In the genomic region with DNA sequence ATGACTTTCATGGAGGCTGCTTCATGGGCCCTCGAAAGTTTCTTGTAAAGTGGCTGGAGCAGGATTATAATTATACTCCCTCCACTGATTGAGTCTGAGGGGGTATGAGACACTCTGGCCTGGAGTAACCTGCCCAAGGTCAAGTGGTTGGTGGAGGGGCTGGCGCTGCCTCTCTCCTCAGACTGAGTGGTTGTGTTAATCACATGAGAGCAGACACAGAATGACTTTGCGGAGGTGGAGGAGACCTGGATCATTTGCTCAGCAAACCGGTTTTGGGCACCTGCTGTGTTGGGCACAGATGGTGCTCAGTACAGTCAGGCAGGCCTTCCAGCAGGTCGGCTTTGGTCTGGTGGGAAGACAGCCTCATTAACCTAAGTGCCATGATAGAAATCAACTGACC, we compare ENCODE assay signal across 13 cellular contexts. TPM values are rescaled to one million over a fixed set of nuclear protein-coding genes. Genes with fewer than 3 reads are reported as not detected.
DNase-seq lines count a peak whose midpoint lies in the region; ATAC-seq and TF ChIP-seq lines count a peak whose summit lies in the region.
"Had no signal": no experiment of that assay in that cellular context is flagged by ENCODE, and none has a peak within 500 bp of the region (broad histone marks: within the 10 kb centered on the region; RNA-seq: fewer than 3 reads in every experiment).

No MANE protein-coding gene starts in this region.

- peak overlapping the region; percentile 41 for H3K27ac Mint-ChIP-seq in activated T-cell treated with anti-CD3 and anti-CD28 coated beads, Interleukin-2, amount 50 U/mL, for 24 hours
- H3K27ac Mint-ChIP-seq in activated naive CD8-positive, alpha-beta T cell treated with anti-CD3 and anti-CD28 coated beads for 36 hours: no peak overlapping the region
- H3K27ac Mint-ChIP-seq in stimulated activated naive CD8-positive, alpha-beta T cell treated with anti-CD3 and anti-CD28 coated beads, Interleukin-15, amount 100 ng/mL, for 72 hours: no peak overlapping the region
- H3K27ac Mint-ChIP-seq in activated CD4-positive, alpha-beta T cell treated with anti-CD3 and anti-CD28 coated beads for 36 hours: no peak overlapping the region

- CTCF ChIA-PET in activated CD4-positive, alpha-beta T cell treated with anti-CD3 and anti-CD28 coated beads for 36 hours (lab: Charles Lee): interaction anchor here (0.7 kb wide), 1 partner anchor 901 kb away, joined by 3 read pairs; no protein-coding TSS in a partner anchor

- H3K9me3 ChIP-seq in thyroid gland: no peaks in the 10 kb centered on the region

- H3K36me3 ChIP-seq in thyroid gland: no peaks in the 10 kb centered on the region

- POLR2A ChIA-PET in activated CD4-positive, alpha-beta T cell treated with anti-CD3 and anti-CD28 coated beads for 36 hours (lab: Charles Lee): no interaction called here

- peak in 1 of 2 donors; percentile 58 for TF ChIP-seq POLR2A in thyroid gland (IDR thresholded peaks at IDR 0.05)

- no peak for DNase-seq in activated T-cell treated with anti-CD3 and anti-CD28 coated beads, Interleukin-2, amount 50 U/mL, for 24 hours
- DNase-seq in activated T-cell treated with anti-CD3 and anti-CD28 coated beads for 4 hours: no peak
- DNase-seq in NCI-H510A (lab: John Stamatoyannopoulos, UW): peak; percentile 85
- DNase-seq in foreskin keratinocyte: no peak
- DNase-seq in thyroid gland: peak; percentile 96 to 97
- no peak for DNase-seq in activated naive CD8-positive, alpha-beta T cell treated with anti-CD3 and anti-CD28 coated beads for 36 hours
- DNase-seq in stimulated activated naive CD8-positive, alpha-beta T cell treated with anti-CD3 and anti-CD28 coated beads, Interleukin-15, amount 100 ng/mL, for 72 hours: no peak
- no peak for DNase-seq in activated CD4-positive, alpha-beta T cell treated with anti-CD3 and anti-CD28 coated beads for 36 hours
- DNase-seq: amniotic stem cell; GM23248; naive thymus-derived CD4-positive, alpha-beta T cell; NK-92 treated with Interleukin-12 subunit alpha and Interleukin-12 subunit beta, amount 100 ng/mL, for 24 hours had no signal

- H3K27me3 ChIP-seq in foreskin keratinocyte: no peaks in the 10 kb centered on the region
- no peaks in the 10 kb centered on the region for H3K27me3 ChIP-seq in thyroid gland

- intact Hi-C loops in thyroid gland (cut with DNase I): no loop called here
- intact Hi-C loops in activated CD4-positive, alpha-beta T cell treated with anti-CD3 and anti-CD28 coated beads for 36 hours (cut with DNase I, micrococcal nuclease): no loop called here

- peaks cover 49% of the 10 kb centered on the region for H3K36me3 Mint-ChIP-seq in activated T-cell treated with anti-CD3 and anti-CD28 coated beads, Interleukin-2, amount 50 U/mL, for 24 hours (ENCODE audit: low read depth)
- H3K36me3 Mint-ChIP-seq in activated naive CD8-positive, alpha-beta T cell treated with anti-CD3 and anti-CD28 coated beads for 36 hours: peaks cover 7% of the 10 kb centered on the region
- H3K36me3 Mint-ChIP-seq in activated CD4-positive, alpha-beta T cell treated with anti-CD3 and anti-CD28 coated beads for 36 hours (ENCODE audit: low read depth): peaks cover 18% of the 10 kb centered on the region

- ATAC-seq in foreskin keratinocyte: peak; percentile 24
- ATAC-seq in stimulated activated naive CD8-positive, alpha-beta T cell treated with anti-CD3 and anti-CD28 coated beads, Interleukin-15, amount 100 ng/mL, for 72 hours: no peak
- no peak for ATAC-seq in activated CD4-positive, alpha-beta T cell treated with anti-CD3 and anti-CD28 coated beads for 36 hours
- ATAC-seq: naive thymus-derived CD4-positive, alpha-beta T cell had no signal

- H3K4me1 ChIP-seq in foreskin keratinocyte (no peaks in the 10 kb centered on the region), thyroid gland (peaks cover 71 to 84% of the 10 kb centered on the region in 2 donors)

- H3K4me3 Mint-ChIP-seq in activated T-cell treated with anti-CD3 and anti-CD28 coated beads, Interleukin-2, amount 50 U/mL, for 24 hours: no peak overlapping the region
- H3K4me3 Mint-ChIP-seq in activated naive CD8-positive, alpha-beta T cell treated with anti-CD3 and anti-CD28 coated beads for 36 hours: no peak overlapping the region
- H3K4me3 Mint-ChIP-seq in stimulated activated naive CD8-positive, alpha-beta T cell treated with anti-CD3 and anti-CD28 coated beads, Interleukin-15, amount 100 ng/mL, for 72 hours: no peak overlapping the region
- H3K4me3 Mint-ChIP-seq in activated CD4-positive, alpha-beta T cell treated with anti-CD3 and anti-CD28 coated beads for 36 hours: no peak overlapping the region

- no peaks in the 10 kb centered on the region for H3K27me3 Mint-ChIP-seq in activated T-cell treated with anti-CD3 and anti-CD28 coated beads, Interleukin-2, amount 50 U/mL, for 24 hours
- no peaks in the 10 kb centered on the region for H3K27me3 Mint-ChIP-seq in activated naive CD8-positive, alpha-beta T cell treated with anti-CD3 and anti-CD28 coated beads for 36 hours
- H3K27me3 Mint-ChIP-seq in stimulated activated naive CD8-positive, alpha-beta T cell treated with anti-CD3 and anti-CD28 coated beads, Interleukin-15, amount 100 ng/mL, for 72 hours: no peaks in the 10 kb centered on the region
- H3K27me3 Mint-ChIP-seq in activated CD4-positive, alpha-beta T cell treated with anti-CD3 and anti-CD28 coated beads for 36 hours: no peaks in the 10 kb centered on the region
- H3K27me3 Mint-ChIP-seq: naive thymus-derived CD4-positive, alpha-beta T cell had no signal

- H3K27ac ChIP-seq in foreskin keratinocyte (no peak overlapping the region), thyroid gland (peak overlapping the region; percentile 40 to 73 (median 63))
- H3K27ac ChIP-seq: GM23248 had no signal

- H3K4me3 ChIP-seq in thyroid gland (replicated peaks in 1 of 3): no peak overlapping the region
- H3K4me3 ChIP-seq: GM23248 had no signal

- TF ChIP-seq CTCF in foreskin keratinocyte (conservative IDR thresholded peaks at IDR 0.05) (no peak), thyroid gland (IDR thresholded peaks at IDR 0.05) (no peak)

- H3K4me1 Mint-ChIP-seq in activated T-cell treated with anti-CD3 and anti-CD28 coated beads, Interleukin-2, amount 50 U/mL, for 24 hours (ENCODE audit: low read depth): peaks cover 43% of the 10 kb centered on the region
- peaks cover 10% of the 10 kb centered on the region for H3K4me1 Mint-ChIP-seq in activated naive CD8-positive, alpha-beta T cell treated with anti-CD3 and anti-CD28 coated beads for 36 hours
- peaks cover 45% of the 10 kb centered on the region for H3K4me1 Mint-ChIP-seq in stimulated activated naive CD8-positive, alpha-beta T cell treated with anti-CD3 and anti-CD28 coated beads, Interleukin-15, amount 100 ng/mL, for 72 hours
- peaks cover 28% of the 10 kb centered on the region for H3K4me1 Mint-ChIP-seq in activated CD4-positive, alpha-beta T cell treated with anti-CD3 and anti-CD28 coated beads for 36 hours

- WGBS in thyroid gland, 2 donors: 42 to 49% methylated on average over 4 to 5 of the region's 5 CpGs

- no peaks in the 10 kb centered on the region for H3K9me3 Mint-ChIP-seq in activated T-cell treated with anti-CD3 and anti-CD28 coated beads, Interleukin-2, amount 50 U/mL, for 24 hours
- H3K9me3 Mint-ChIP-seq in activated naive CD8-positive, alpha-beta T cell treated with anti-CD3 and anti-CD28 coated beads for 36 hours: no peaks in the 10 kb centered on the region
- H3K9me3 Mint-ChIP-seq in stimulated activated naive CD8-positive, alpha-beta T cell treated with anti-CD3 and anti-CD28 coated beads, Interleukin-15, amount 100 ng/mL, for 72 hours: no peaks in the 10 kb centered on the region
- H3K9me3 Mint-ChIP-seq in activated CD4-positive, alpha-beta T cell treated with anti-CD3 and anti-CD28 coated beads for 36 hours (ENCODE audit: low read depth): no peaks in the 10 kb centered on the region
- H3K9me3 Mint-ChIP-seq: naive thymus-derived CD4-positive, alpha-beta T cell had no signal

RNA-seq across cellular contexts. Expression of gene BCR, which starts 11.8 kb away (rescaled TPM):
- total RNA-seq in foreskin keratinocyte: 55.6 and 58.1 TPM in 2 replicates
- 32.6 and 37.5 TPM in 2 replicates for polyA plus RNA-seq in foreskin keratinocyte
- 100 to 1,000 TPM in 1 of 4 donors, 10 to 100 TPM in 3; 80.1 to 127 (median 87.7) TPM for total RNA-seq in thyroid gland
- total RNA-seq in activated naive CD8-positive, alpha-beta T cell treated with anti-CD3 and anti-CD28 coated beads for 36 hours: 10 to 100 TPM; 28.3 to 32.0 TPM
- total RNA-seq in activated CD4-positive, alpha-beta T cell treated with anti-CD3 and anti-CD28 coated beads for 36 hours: 10 to 100 TPM; 45.5 to 58.0 TPM

RNA-seq across cellular contexts. Expression of gene RAB36, which starts 46.9 kb away (rescaled TPM):
- total RNA-seq in foreskin keratinocyte (3.2 and 4.4 TPM in 2 replicates), thyroid gland (10 to 100 TPM; 10.9 to 33.4 (median 27.8) TPM)
- polyA plus RNA-seq in foreskin keratinocyte: 2.6 and 3.4 TPM in 2 replicates
- total RNA-seq in activated naive CD8-positive, alpha-beta T cell treated with anti-CD3 and anti-CD28 coated beads for 36 hours: 1 to 10 TPM in 1 of 2 experiments, under 1 TPM in 1; 0.90 to 1.0 TPM
- total RNA-seq in activated CD4-positive, alpha-beta T cell treated with anti-CD3 and anti-CD28 coated beads for 36 hours: under 1 TPM; 0.35 to 0.50 TPM
- total RNA-seq: T-helper 1 cell treated with Interleukin-12 subunit alpha and Interleukin-12 subunit beta and Interleukin-4 antibody, amounts not matched to agents 30 ng/mL and 1 ng/mL, for 36 hours had no signal

RNA-seq across cellular contexts. Expression of gene RSPH14, which starts 50.3 kb away (rescaled TPM):
- total RNA-seq in foreskin keratinocyte: not detected in 2 replicates
- 0.36 TPM in 1 of 2 replicates, not detected in the other for polyA plus RNA-seq in foreskin keratinocyte
- total RNA-seq in thyroid gland: 1 to 10 TPM in 2 of 4 donors, not detected in 2; 1.1 to 3.0 TPM
- total RNA-seq in activated naive CD8-positive, alpha-beta T cell treated with anti-CD3 and anti-CD28 coated beads for 36 hours: under 1 TPM in 1 of 2 experiments, not detected in 1; 0.48 TPM
- total RNA-seq in activated CD4-positive, alpha-beta T cell treated with anti-CD3 and anti-CD28 coated beads for 36 hours: under 1 TPM; 0.30 to 0.46 TPM
- total RNA-seq: GM23248; T-helper 1 cell treated with Interleukin-12 subunit alpha and Interleukin-12 subunit beta and Interleukin-4 antibody, amounts not matched to agents 30 ng/mL and 1 ng/mL, for 36 hours had no signal
- polyA plus RNA-seq: GM23248 had no signal

Comparison
In these comparisons a context has a peak if more than half of its experiments do, and no peak if none do; other contexts are left out.
1. DNase-seq: peak in NCI-H510A (single experiment) and thyroid gland (2 of 2); none in activated T-cell treated with anti-CD3 and anti-CD28 coated beads, Interleukin-2, amount 50 U/mL, for 24 hours (single experiment), activated T-cell treated with anti-CD3 and anti-CD28 coated beads for 4 hours (single experiment), foreskin keratinocyte (0 of 2), activated naive CD8-positive, alpha-beta T cell treated with anti-CD3 and anti-CD28 coated beads for 36 hours (single experiment), stimulated activated naive CD8-positive, alpha-beta T cell treated with anti-CD3 and anti-CD28 coated beads, Interleukin-15, amount 100 ng/mL, for 72 hours (0 of 2) and activated CD4-positive, alpha-beta T cell treated with anti-CD3 and anti-CD28 coated beads for 36 hours (single experiment).